Comparison of ENCODE assay signal across 18 cellular contexts in the genomic region with DNA sequence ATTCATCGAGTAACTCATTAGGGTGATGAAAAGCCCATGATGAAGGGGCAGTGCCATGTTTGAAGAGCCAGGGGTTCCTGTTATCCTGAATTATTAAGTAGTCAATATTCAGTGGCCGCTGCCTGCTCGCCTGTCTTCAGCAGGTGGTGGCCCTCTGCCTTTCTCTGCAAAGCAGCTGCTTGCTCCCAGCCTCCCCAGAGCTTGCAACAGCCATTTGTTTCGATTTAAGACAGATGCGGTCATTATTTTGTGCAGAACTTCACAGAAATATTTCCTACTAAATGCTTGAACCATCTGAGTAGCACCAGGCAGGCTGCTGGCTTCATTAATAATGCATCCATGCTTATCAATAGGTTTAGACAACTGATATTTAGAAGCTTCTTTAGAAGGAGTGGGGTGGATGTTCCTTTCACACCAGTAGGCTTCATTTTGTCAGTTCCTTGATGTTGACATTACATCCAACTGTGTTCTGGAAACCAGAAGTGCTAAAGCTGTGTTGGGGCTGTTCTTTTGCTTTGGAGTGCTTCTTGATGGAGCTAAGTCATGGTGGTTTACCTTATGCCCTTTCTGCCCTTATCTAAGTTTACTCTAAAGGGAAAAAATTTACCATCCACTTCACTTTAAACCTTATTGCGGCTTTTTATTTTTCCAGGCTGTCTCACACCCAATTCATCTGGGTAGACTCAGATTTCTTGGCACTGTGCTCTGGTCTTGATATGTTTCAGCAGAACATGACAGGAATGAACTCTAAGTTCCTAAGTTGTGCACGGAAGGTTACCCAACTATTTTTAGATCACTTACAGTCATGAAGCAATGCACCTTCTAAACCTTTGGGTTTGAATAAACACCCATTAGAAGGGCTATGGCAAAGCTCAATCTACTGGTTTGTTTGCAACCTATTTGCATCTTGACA.
DNase-seq lines count a peak whose midpoint lies in the region; ATAC-seq, FAIRE-seq and TF ChIP-seq lines count a peak whose summit lies in the region.
"Had no signal": no experiment of that assay in that cellular context is flagged by ENCODE, and none has a peak within 500 bp of the region (broad histone marks: within the 10 kb centered on the region; RNA-seq: fewer than 3 reads in every experiment).

No MANE protein-coding gene starts in this region.

- H2AFZ ChIP-seq in astrocyte (ENCODE audit: low read depth, low read length) (no peak overlapping the region), trophoblast cell (ENCODE audit: insufficient read depth, low read length, poor library complexity) (no peak overlapping the region)

- no TSS peak for BruUV-seq in A673 (replicated peaks; lab: Mats Ljungman, UMichigan)

- H3K27me3 Mint-ChIP-seq in astrocyte (ENCODE audit: low read depth, unreplicated experiment) = peaks cover 1% of the 10 kb centered on the region

- H4K20me1 ChIP-seq in astrocyte (ENCODE audit: insufficient read depth, low read length) = no peaks in the 10 kb centered on the region

- H3K27me3 ChIP-seq in astrocyte (ENCODE audit: insufficient read depth, low read length) (no peaks in the 10 kb centered on the region), trophoblast cell (ENCODE audit: insufficient read depth, low read length) (no peaks in the 10 kb centered on the region), A673 (replicated peaks; ENCODE audit: insufficient read depth, low read depth, low read length, poor library complexity) (no peaks in the 10 kb centered on the region), right lobe of liver (no peaks in the 10 kb centered on the region)
- H3K27me3 ChIP-seq: tibial artery had no signal

- H3K36me3 ChIP-seq in astrocyte (ENCODE audit: insufficient read depth, low read length) = no peaks in the 10 kb centered on the region
- no peaks in the 10 kb centered on the region for H3K36me3 ChIP-seq in trophoblast cell (ENCODE audit: control insufficient read depth in 1 of 2, insufficient read depth in 2 of 2, low read length in 2 of 2)
- no peaks in the 10 kb centered on the region for H3K36me3 ChIP-seq in A673 (ENCODE audit: insufficient read depth, low read length, poor library complexity, severe bottlenecking)
- no peaks in the 10 kb centered on the region for H3K36me3 ChIP-seq in right lobe of liver
- H3K36me3 ChIP-seq: tibial artery had no signal

- POLR2A ChIA-PET in A673 (lab: Charles Lee; ENCODE audit: low non-redundant PET) = no interaction called here

- peaks cover 12% of the 10 kb centered on the region for H3K79me1 ChIP-seq in trophoblast cell (ENCODE audit: low read length)

- H2BK120ac ChIP-seq in trophoblast cell (ENCODE audit: insufficient read depth, low read length, poor library complexity) = peak overlapping the region; percentile 44

- H3K9me3 ChIP-seq in astrocyte (ENCODE audit: insufficient read depth, low read depth, low read length) (no peaks in the 10 kb centered on the region), trophoblast cell (ENCODE audit: insufficient read depth, low read depth, low read length) (peaks cover 2% of the 10 kb centered on the region), A673 (ENCODE audit: low read depth, low read length, poor library complexity, severe bottlenecking) (no peaks in the 10 kb centered on the region), right lobe of liver (no peaks in the 10 kb centered on the region)
- H3K9me3 ChIP-seq: tibial artery had no signal

- whole genome bisulfite sequencing in trophoblast cell (ENCODE audit: extremely low coverage, insufficient coverage, insufficient read length) = no CpG with 5 or more reads among the region's 7 CpGs
- 39% methylated on average over 5 of the region's 7 CpGs for WGBS in right lobe of liver (ENCODE audit: insufficient coverage, low coverage, low lambda C conversion rate, missing lambda C conversion rate)

- TF ChIP-seq CTCF in astrocyte (IDR thresholded peaks at IDR 0.05; ENCODE audit: insufficient read depth, low read depth, low read length) (no peak), foreskin fibroblast (IDR thresholded peaks at IDR 0.05; ENCODE audit: low read depth, low read length) (no peak), A673 (conservative IDR thresholded peaks at IDR 0.05; ENCODE audit: low read depth, low read length) (no peak), right lobe of liver (IDR thresholded peaks at IDR 0.05) (no peak)

- no peaks in the 10 kb centered on the region for H3K4me1 Mint-ChIP-seq in astrocyte (ENCODE audit: low read depth, unreplicated experiment)
- H3K4me1 Mint-ChIP-seq: CD4-positive, CD25-positive, alpha-beta regulatory T cell had no signal

- DNase-seq in GM04503 (ENCODE audit: low read depth) (peak; percentile 38), astrocyte (ENCODE audit: low read depth) (peak; percentile 81), foreskin fibroblast (peak; percentile 55 to 85), trophoblast cell (no peak), posterior vena cava (ENCODE audit: low spot score) (no peak), A673 (ENCODE audit: low spot score) (no peak), right lobe of liver (no peak)
- DNase-seq: activated CD4-positive, alpha-beta T cell treated with anti-CD3 and anti-CD28 coated beads, Interleukin-2, amount 50 U/mL, for 1 hour; activated T-cell treated with anti-CD3 and anti-CD28 coated beads, Interleukin-2, amount 50 U/mL, for 72 hours; CD4-positive, CD25-positive, alpha-beta regulatory T cell; NCI-H82; SIG-M5; stimulated activated CD4-positive, alpha-beta T cell treated with anti-CD3 and anti-CD28 coated beads, Interleukin-4, amount 100 ng/mL, for 1 hour; tibial artery had no signal

- peak overlapping the region; percentile 72 for H2AK5ac ChIP-seq in trophoblast cell (ENCODE audit: low read length)

- H3K27ac ChIP-seq in astrocyte (ENCODE audit: low read depth, low read length) = no peak overlapping the region
- peak overlapping the region; percentile 51 for H3K27ac ChIP-seq in trophoblast cell (ENCODE audit: low read depth, low read length)
- no peak overlapping the region for H3K27ac ChIP-seq in A673 (ENCODE audit: low read depth, low read length, poor library complexity, severe bottlenecking)
- H3K27ac ChIP-seq in right lobe of liver = no peak overlapping the region

- H3K36me3 Mint-ChIP-seq in astrocyte (ENCODE audit: low read depth, unreplicated experiment) = no peaks in the 10 kb centered on the region
- H3K36me3 Mint-ChIP-seq: CD4-positive, CD25-positive, alpha-beta regulatory T cell had no signal

- CTCF ChIA-PET in A673 (lab: Charles Lee) = no interaction called here

- H3K79me2 ChIP-seq in astrocyte (ENCODE audit: insufficient read depth, low read length) (no peaks in the 10 kb centered on the region), trophoblast cell (ENCODE audit: control insufficient read depth, insufficient read depth, low read length, poor library complexity) (no peaks in the 10 kb centered on the region)

- H3K27ac Mint-ChIP-seq in astrocyte (ENCODE audit: unreplicated experiment) = no peak overlapping the region
- H3K27ac Mint-ChIP-seq: activated T-cell treated with anti-CD3 and anti-CD28 coated beads, Interleukin-2, amount 50 U/mL, for 72 hours; CD4-positive, CD25-positive, alpha-beta regulatory T cell had no signal

- H3K18ac ChIP-seq in trophoblast cell (ENCODE audit: low read length) = peak overlapping the region; percentile 46

- no peak overlapping the region for H3K4me3 Mint-ChIP-seq in astrocyte (ENCODE audit: unreplicated experiment)
- H3K4me3 Mint-ChIP-seq: activated T-cell treated with anti-CD3 and anti-CD28 coated beads, Interleukin-2, amount 50 U/mL, for 72 hours; CD4-positive, CD25-positive, alpha-beta regulatory T cell had no signal

- ATAC-seq in HG02623 (IDR thresholded peaks at IDR 0.05; ENCODE audit: unreplicated experiment) = no peak
- ATAC-seq in right lobe of liver = no peak
- ATAC-seq: activated T-cell treated with anti-CD3 and anti-CD28 coated beads, Interleukin-2, amount 50 U/mL, for 72 hours had no signal

- peak overlapping the region; percentile 88 for H2BK5ac ChIP-seq in trophoblast cell (ENCODE audit: low read depth, low read length, poor library complexity)

- H3K9ac ChIP-seq in astrocyte (ENCODE audit: low read length) = no peak overlapping the region
- H3K9ac ChIP-seq in trophoblast cell (ENCODE audit: low read length) = no peak overlapping the region

- peak overlapping the region; percentile 95 for H2BK12ac ChIP-seq in trophoblast cell (ENCODE audit: low read length)

- H3K23ac ChIP-seq in trophoblast cell (ENCODE audit: low read length) = no peak overlapping the region

- peaks cover 4% of the 10 kb centered on the region for H3K9me3 Mint-ChIP-seq in astrocyte (ENCODE audit: unreplicated experiment)
- H3K9me3 Mint-ChIP-seq: activated T-cell treated with anti-CD3 and anti-CD28 coated beads, Interleukin-2, amount 50 U/mL, for 72 hours had no signal

- no peaks in the 10 kb centered on the region for H3K4me1 ChIP-seq in astrocyte (ENCODE audit: insufficient read depth, low read length)
- H3K4me1 ChIP-seq in trophoblast cell (ENCODE audit: control insufficient read depth in 1 of 2, insufficient read depth in 2 of 2, low read length in 2 of 2) = no peaks in the 10 kb centered on the region
- peaks cover 7% of the 10 kb centered on the region for H3K4me1 ChIP-seq in A673 (ENCODE audit: insufficient read depth, low read length, poor library complexity, severe bottlenecking)
- no peaks in the 10 kb centered on the region for H3K4me1 ChIP-seq in right lobe of liver

- peak overlapping the region; percentile 69 for H4K8ac ChIP-seq in trophoblast cell (ENCODE audit: low read depth, low read length)

- H3K4me2 ChIP-seq in astrocyte (ENCODE audit: low read length) (no peak overlapping the region), trophoblast cell (ENCODE audit: low read length) (no peak overlapping the region)

- H4K91ac ChIP-seq in trophoblast cell (ENCODE audit: low read depth, low read length) = peak overlapping the region; percentile 90

- H3K4ac ChIP-seq in trophoblast cell (ENCODE audit: low read depth, low read length) = no peak overlapping the region

- TF ChIP-seq POLR2A in right lobe of liver (IDR thresholded peaks at IDR 0.05) = no peak

- peak overlapping the region; percentile 44 for H4K12ac ChIP-seq in trophoblast cell (ENCODE audit: low read depth, low read length)

- intact Hi-C loops in posterior vena cava (cut with DNase I) (loop anchor here in 1 of 2 donors (2.0 kb wide), 1 partner anchor 515 kb away; no protein-coding TSS in a partner anchor), A673 (cut with micrococcal nuclease; ENCODE audit: unreplicated experiment) (no loop called here), right lobe of liver (cut with DNase I) (no loop called here)

- FAIRE-seq in astrocyte (lab: Jason Lieb, UNC) = no peak
- FAIRE-seq: frontal cortex, GM12892, islet of Langerhans had no signal

- H3K4me3 ChIP-seq in astrocyte (ENCODE audit: insufficient read depth, low read depth, low read length) = no peak overlapping the region
- no peak overlapping the region for H3K4me3 ChIP-seq in foreskin fibroblast (ENCODE audit: low read depth in 1 of 2, low read length in 2 of 2)
- no peak overlapping the region for H3K4me3 ChIP-seq in trophoblast cell (ENCODE audit: low read depth, low read length)
- no peak overlapping the region for H3K4me3 ChIP-seq in A673 (ENCODE audit: low read depth, low read length, poor library complexity, severe bottlenecking)
- H3K4me3 ChIP-seq in right lobe of liver = no peak overlapping the region
- H3K4me3 ChIP-seq: tibial artery had no signal

- peak overlapping the region; percentile 34 for H3K14ac ChIP-seq in trophoblast cell (ENCODE audit: low read length)

Comparison
In these comparisons a context has a peak if more than half of its experiments do, and no peak if none do; other contexts are left out.
1. DNase-seq: peak in GM04503 (single experiment), astrocyte (single experiment) and foreskin fibroblast (2 of 2); none in trophoblast cell (0 of 2), posterior vena cava (single experiment), A673 (single experiment) and right lobe of liver (0 of 3).